24 cellular contexts compared by ENCODE assay signal in the genomic region with DNA sequence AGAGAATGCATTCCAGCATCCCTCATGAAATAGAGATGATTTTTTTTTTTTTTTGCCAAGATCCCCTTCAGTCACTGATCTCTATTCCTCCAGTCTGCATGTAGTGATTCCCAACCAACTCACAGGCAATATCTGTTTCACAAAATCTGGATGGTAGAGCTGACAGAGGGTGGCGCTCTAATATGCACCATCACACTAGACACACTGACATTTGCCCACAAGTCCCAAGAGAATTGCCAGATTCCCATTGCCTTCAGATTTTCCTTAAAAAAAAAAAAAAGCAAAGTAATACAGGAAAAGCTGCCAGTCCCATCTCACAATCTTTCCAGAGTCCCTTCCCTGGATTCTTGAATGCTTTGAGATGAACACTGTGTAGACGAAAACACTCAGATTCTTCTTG.
DNase-seq lines count a peak whose midpoint lies in the region; ATAC-seq and TF ChIP-seq lines count a peak whose summit lies in the region.
"Had no signal": no experiment of that assay in that cellular context is flagged by ENCODE, and none has a peak within 500 bp of the region (broad histone marks: within the 10 kb centered on the region; RNA-seq: fewer than 3 reads in every experiment).

No MANE protein-coding gene starts in this region.

- no peaks in the 10 kb centered on the region for H3F3A ChIP-seq in GM23338 (replicated peaks; ENCODE audit: low read depth)

- WGBS in right lobe of liver (ENCODE audit: insufficient coverage, low coverage, low lambda C conversion rate, missing lambda C conversion rate), result 56% methylated on average over 2 of the region's 2 CpGs

- CTCF ChIA-PET in GM10248 (lab: Yijun Ruan, JAX), result interaction anchor here (1.2 to 1.7 kb wide), 3 partner anchors 11 to 46 kb away, joined by 3 read pairs; no protein-coding TSS in a partner anchor

- no peaks in the 10 kb centered on the region for H3K9me2 ChIP-seq in GM23338 (ENCODE audit: insufficient read depth)

- H4K20me1 ChIP-seq in GM23338 (replicated peaks; ENCODE audit: insufficient read depth), result no peaks in the 10 kb centered on the region

- H3K4me1 ChIP-seq in GM23338 (ENCODE audit: insufficient read depth) (no peaks in the 10 kb centered on the region), right lobe of liver (no peaks in the 10 kb centered on the region), colonic mucosa (no peaks in the 10 kb centered on the region)
- H3K4me1 ChIP-seq: heart left ventricle, uterus had no signal

- no peaks in the 10 kb centered on the region; the same call in 2 of the 3 replicates for H3K9me3 Mint-ChIP-seq in GM23338

- H3K4me1 Mint-ChIP-seq in GM23338, result peaks cover 8% of the 10 kb centered on the region
- H3K4me1 Mint-ChIP-seq: CD8-positive, alpha-beta memory T cell; mesothelial cell of epicardium; nephron had no signal

- peaks cover 4% of the 10 kb centered on the region for H3K27me3 Mint-ChIP-seq in GM23338 (ENCODE audit: insufficient read depth, low read depth, poor library complexity)
- H3K27me3 Mint-ChIP-seq: CD8-positive, alpha-beta memory T cell had no signal

- H3K27ac Mint-ChIP-seq in GM23338, result no peak overlapping the region
- H3K27ac Mint-ChIP-seq: CD8-positive, alpha-beta memory T cell; mesothelial cell of epicardium; nephron had no signal

- H3K27ac ChIP-seq in GM23338 (ENCODE audit: low read depth), result no peak overlapping the region
- no peak overlapping the region for H3K27ac ChIP-seq in right lobe of liver
- no peak overlapping the region for H3K27ac ChIP-seq in colonic mucosa
- H3K27ac ChIP-seq: heart left ventricle, RWPE1, skin epidermis, uterus had no signal

- peak; percentile 9 for TF ChIP-seq CTCF in GM10248 (IDR thresholded peaks at IDR 0.05; ENCODE audit: control extremely low read depth, extremely low read depth, low read depth, missing control alignments)
- peak; percentile 61 to 85 for TF ChIP-seq CTCF in GM23338 (conservative IDR thresholded peaks at IDR 0.05; ENCODE audit: low read depth in 2 of 2)
- TF ChIP-seq CTCF in right lobe of liver (IDR thresholded peaks at IDR 0.05), result peak; percentile 17 to 43 (median 36)
- TF ChIP-seq CTCF in colonic mucosa (IDR thresholded peaks at IDR 0.05), result no peak

- H3K9ac ChIP-seq in colonic mucosa (ENCODE audit: low read depth in 2 of 2, low read length in 2 of 2), result no peak overlapping the region

- H3K4me2 ChIP-seq in GM23338, result no peak overlapping the region

- no peak overlapping the region for H2AFZ ChIP-seq in GM23338

- H3K9me3 ChIP-seq in right lobe of liver (no peaks in the 10 kb centered on the region), colonic mucosa (no peaks in the 10 kb centered on the region)
- H3K9me3 ChIP-seq: heart left ventricle, uterus had no signal

- in situ Hi-C loops in SK-MEL-5 (cut with HindIII; ENCODE audit: low pct_unique_long_range_greater_than_20kb, low sequenced_read_pairs), result no loop called here

- H3K36me3 Mint-ChIP-seq in GM23338 (ENCODE audit: low read depth), result no peaks in the 10 kb centered on the region
- H3K36me3 Mint-ChIP-seq: CD8-positive, alpha-beta memory T cell; mesothelial cell of epicardium had no signal

- H3K4me3 Mint-ChIP-seq in GM23338, result no peak overlapping the region
- H3K4me3 Mint-ChIP-seq: CD8-positive, alpha-beta memory T cell; mesothelial cell of epicardium; nephron had no signal

- intact Hi-C loops in right lobe of liver (cut with DNase I) (no loop called here), colonic mucosa (cut with DNase I) (no loop called here)

- peak; percentile 68 for ATAC-seq in GM23338
- ATAC-seq in right lobe of liver, result peak; percentile 35 to 65 (median 61)
- ATAC-seq: heart left ventricle had no signal

- H3K27me3 ChIP-seq in GM23338 (ENCODE audit: insufficient read depth) (no peaks in the 10 kb centered on the region), right lobe of liver (no peaks in the 10 kb centered on the region), colonic mucosa (no peaks in the 10 kb centered on the region)
- H3K27me3 ChIP-seq: heart left ventricle, uterus had no signal

- no peaks in the 10 kb centered on the region for H3K79me2 ChIP-seq in GM23338 (replicated peaks; ENCODE audit: insufficient read depth)

- TF ChIP-seq POLR2A in right lobe of liver (IDR thresholded peaks at IDR 0.05), result no peak

- H3K4me3 ChIP-seq in GM23338 (no peak overlapping the region), right lobe of liver (no peak overlapping the region), colonic mucosa (no peak overlapping the region)
- H3K4me3 ChIP-seq: heart left ventricle, skin epidermis, uterus had no signal

- no peak for DNase-seq in GM10248 (ENCODE audit: extremely low spot score)
- DNase-seq in GM23338 (ENCODE audit: low spot score), result peak; percentile 46
- DNase-seq in SK-MEL-5 (ENCODE audit: low read depth, low spot score), result peak; percentile 73
- no peak for DNase-seq in right lobe of liver
- DNase-seq in colonic mucosa, result no peak
- no peak for DNase-seq in cortex of kidney (lab: John Stamatoyannopoulos, UW)
- no peak for DNase-seq in NCI-H128 (lab: John Stamatoyannopoulos, UW; ENCODE audit: unreplicated experiment)
- no peak for DNase-seq in RKO (ENCODE audit: low spot score)
- DNase-seq: activated CD4-positive, alpha-beta T cell treated with anti-CD3 and anti-CD28 coated beads, Interleukin-2, amount 50 U/mL, for 4 hours; activated naive CD4-positive, alpha-beta T cell; anterior cingulate cortex; CD8-positive, alpha-beta memory T cell; cerebellar nuclear complex; HCEC 1CT; heart left ventricle; NCI-H1436; NCI-H2171 treated with DMSO at 0.1 percent for 48 hours; stimulated activated CD4-positive, alpha-beta T cell treated with anti-CD3 and anti-CD28 coated beads, Interleukin-4, amount 100 ng/mL, for 24 hours; T-helper 1 cell; uterus had no signal

- POLR2A ChIA-PET in GM10248 (lab: Yijun Ruan, JAX), result no interaction called here

- H3K36me3 ChIP-seq in GM23338 (ENCODE audit: insufficient read depth) (no peaks in the 10 kb centered on the region), right lobe of liver (no peaks in the 10 kb centered on the region), colonic mucosa (no peaks in the 10 kb centered on the region)
- H3K36me3 ChIP-seq: heart left ventricle, uterus had no signal

TF ChIP-seq in GM23338, 12 proteins besides CTCF, POLR2A, EP300 and RAD21 (continues in another document):
- TF ChIP-seq ZNF331 (CRISPR knock-in tag; IDR thresholded peaks at IDR 0.05; ENCODE audit: low read depth), result no peak
- TF ChIP-seq, protein P1, sequence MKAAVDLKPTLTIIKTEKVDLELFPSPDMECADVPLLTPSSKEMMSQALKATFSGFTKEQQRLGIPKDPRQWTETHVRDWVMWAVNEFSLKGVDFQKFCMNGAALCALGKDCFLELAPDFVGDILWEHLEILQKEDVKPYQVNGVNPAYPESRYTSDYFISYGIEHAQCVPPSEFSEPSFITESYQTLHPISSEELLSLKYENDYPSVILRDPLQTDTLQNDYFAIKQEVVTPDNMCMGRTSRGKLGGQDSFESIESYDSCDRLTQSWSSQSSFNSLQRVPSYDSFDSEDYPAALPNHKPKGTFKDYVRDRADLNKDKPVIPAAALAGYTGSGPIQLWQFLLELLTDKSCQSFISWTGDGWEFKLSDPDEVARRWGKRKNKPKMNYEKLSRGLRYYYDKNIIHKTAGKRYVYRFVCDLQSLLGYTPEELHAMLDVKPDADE (IDR thresholded peaks at IDR 0.05), result no peak

Comparison
In these comparisons a context has a peak if more than half of its experiments do, and no peak if none do; other contexts are left out.
1. DNase-seq: peak in GM23338 (single experiment) and SK-MEL-5 (single experiment); none in GM10248 (single experiment), right lobe of liver (0 of 3), colonic mucosa (single experiment), cortex of kidney (single experiment), NCI-H128 (single experiment) and RKO (single experiment).